ENCODE assay signal across 8 cellular contexts in the genomic region with DNA sequence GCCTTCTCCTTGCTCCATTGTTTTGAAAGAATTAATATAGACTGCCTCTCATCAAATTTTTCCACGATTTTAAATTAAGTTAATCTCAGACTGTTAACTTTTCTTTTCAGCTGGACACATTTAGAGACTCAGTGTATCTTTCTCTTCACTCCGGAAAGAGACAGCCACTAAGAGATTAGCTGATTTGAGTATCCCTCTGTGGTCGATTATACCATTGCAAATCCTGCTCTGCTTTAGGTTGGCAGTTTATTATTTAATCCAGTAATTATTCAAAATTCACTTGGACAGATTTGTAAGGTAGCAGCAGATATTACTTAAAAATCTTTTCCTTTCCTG. TPM values are rescaled to one million over a fixed set of nuclear protein-coding genes. Genes with fewer than 3 reads are reported as not detected.
DNase-seq lines count a peak whose midpoint lies in the region; ATAC-seq and TF ChIP-seq lines count a peak whose summit lies in the region.

No MANE protein-coding gene starts in this region.

- no peak for TF ChIP-seq POLR2A in ovary (IDR thresholded peaks at IDR 0.05)

- peak overlapping the region; percentile 81 for H2AFZ ChIP-seq in OCI-LY3 (ENCODE audit: low read depth, low read length)

- no peak for TF ChIP-seq EP300 in ovary (IDR thresholded peaks at IDR 0.05)

- intact Hi-C loops in ovary (cut with DNase I), result no loop called here
- intact Hi-C loops in left colon (cut with DNase I, micrococcal nuclease), result loop anchor here in 1 of 2 donors (10.0 kb wide), 1 partner anchor 52 kb away; the partner anchor contains the start of genes IRAK4 and PUS7L

- peaks cover 20% of the 10 kb centered on the region for H3K4me1 Mint-ChIP-seq in endothelial cell (ENCODE audit: unreplicated experiment)

- TF ChIP-seq CTCF in DOHH2 (IDR thresholded peaks at IDR 0.05; ENCODE audit: low read depth, low read length, poor library complexity, severe bottlenecking) (no peak), OCI-LY3 (IDR thresholded peaks at IDR 0.05; ENCODE audit: low read depth, low read length) (no peak), endothelial cell (IDR thresholded peaks at IDR 0.05; ENCODE audit: unreplicated experiment) (no peak), ovary (IDR thresholded peaks at IDR 0.05) (no peak)

- peak overlapping the region; percentile 92 for H3K9ac ChIP-seq in OCI-LY3 (ENCODE audit: low read length)

- H3K27me3 Mint-ChIP-seq in endothelial cell (ENCODE audit: unreplicated experiment), result peaks cover 6% of the 10 kb centered on the region

- peaks cover 5% of the 10 kb centered on the region for H3K36me3 Mint-ChIP-seq in endothelial cell (ENCODE audit: low read depth, unreplicated experiment)

- H3K79me2 ChIP-seq in DOHH2 (ENCODE audit: control insufficient read depth, low read length) (peaks cover 48% of the 10 kb centered on the region), OCI-LY3 (ENCODE audit: low read length) (peaks cover 44% of the 10 kb centered on the region)

- H3K9me3 ChIP-seq in DOHH2 (ENCODE audit: control insufficient read depth, insufficient read depth, low read length) (no peaks in the 10 kb centered on the region), OCI-LY3 (ENCODE audit: insufficient read depth, low read length) (no peaks in the 10 kb centered on the region), ovary (no peaks in the 10 kb centered on the region)

- H3K4me1 ChIP-seq in DOHH2 (ENCODE audit: control insufficient read depth, low read length) (peaks cover 29% of the 10 kb centered on the region), OCI-LY3 (ENCODE audit: low read length) (peaks cover 22% of the 10 kb centered on the region), ovary (ENCODE audit: insufficient read depth) (no peaks in the 10 kb centered on the region)

- H3K9me2 ChIP-seq in DOHH2 (replicated peaks; ENCODE audit: control insufficient read depth, low read length), result no peaks in the 10 kb centered on the region

- H3K4me2 ChIP-seq in DOHH2 (ENCODE audit: low read length), result peak overlapping the region; percentile 80
- peak overlapping the region; percentile 81 for H3K4me2 ChIP-seq in OCI-LY3 (ENCODE audit: low read length)

- no peaks in the 10 kb centered on the region for H3K9me3 Mint-ChIP-seq in endothelial cell (ENCODE audit: unreplicated experiment)

- H4K20me1 ChIP-seq in DOHH2 (ENCODE audit: control insufficient read depth, insufficient read depth, low read depth, low read length), result no peaks in the 10 kb centered on the region
- H4K20me1 ChIP-seq in OCI-LY3 (ENCODE audit: insufficient read depth, low read length), result peaks cover 9% of the 10 kb centered on the region

- peak overlapping the region; percentile 99 for H3K27ac Mint-ChIP-seq in endothelial cell (ENCODE audit: unreplicated experiment)

- no peaks in the 10 kb centered on the region for H3F3A ChIP-seq in DOHH2 (ENCODE audit: control insufficient read depth, insufficient read depth)

- 0 to 2% (median 1%) methylated on average over 3 of the region's 3 CpGs for WGBS in ovary, 3 donors

- peak overlapping the region; percentile 74 for H3K4me3 ChIP-seq in DOHH2 (ENCODE audit: low read length)
- peak overlapping the region; percentile 98 for H3K4me3 ChIP-seq in OCI-LY3 (ENCODE audit: low read length)
- peak overlapping the region; percentile 56 for H3K4me3 ChIP-seq in ovary

- H3K36me3 ChIP-seq in DOHH2 (ENCODE audit: control insufficient read depth, low read length) (peaks cover 26% of the 10 kb centered on the region), OCI-LY3 (replicated peaks; ENCODE audit: low read depth, low read length) (peaks cover 11% of the 10 kb centered on the region), ovary (no peaks in the 10 kb centered on the region)

- H3K27me3 ChIP-seq in DOHH2 (ENCODE audit: control insufficient read depth, low read length) (no peaks in the 10 kb centered on the region), OCI-LY3 (ENCODE audit: low read depth, low read length) (no peaks in the 10 kb centered on the region), ovary (no peaks in the 10 kb centered on the region)

- DNase-seq in endothelial cell (ENCODE audit: low spot score), result no peak
- no peak for DNase-seq in ovary
- no peak for DNase-seq in iPS-NIHi11 (ENCODE audit: low spot score)
- no peak for DNase-seq in left colon

- H3K4me3 Mint-ChIP-seq in endothelial cell (ENCODE audit: unreplicated experiment), result peak overlapping the region; percentile 99

- ATAC-seq in HG02763 (IDR thresholded peaks at IDR 0.05; ENCODE audit: unreplicated experiment) (no peak), GM19035 (IDR thresholded peaks at IDR 0.05; ENCODE audit: unreplicated experiment) (no peak), left colon (no peak)

- peak overlapping the region; percentile 81 for H3K27ac ChIP-seq in DOHH2 (ENCODE audit: low read depth, low read length)
- peak overlapping the region; percentile 84 for H3K27ac ChIP-seq in OCI-LY3 (ENCODE audit: low read length)
- peak overlapping the region; percentile 76 to 96 for H3K27ac ChIP-seq in ovary

RNA-seq across cellular contexts. Expression of gene TWF1, which starts 0.6 kb away (rescaled TPM):
- total RNA-seq in endothelial cell (ENCODE audit: unreplicated experiment) (44.8 TPM), ovary (10 to 100 TPM; 44.6 to 69.0 (median 58.6) TPM), left colon (100 to 1,000 TPM; 110 to 131 TPM)
- polyA plus RNA-seq in ovary, result 10 to 100 TPM; 32.9 to 42.7 TPM

RNA-seq across cellular contexts. Expression of gene TMEM117, which starts 29.2 kb away (rescaled TPM):
- 0.80 TPM for total RNA-seq in endothelial cell (ENCODE audit: unreplicated experiment)
- total RNA-seq in ovary, result 10 to 100 TPM in 1 of 7 donors, 1 to 10 TPM in 6; 3.5 to 19.3 (median 6.3) TPM
- polyA plus RNA-seq in ovary, result 1 to 10 TPM; 4.6 to 6.9 TPM
- total RNA-seq in left colon, result 10 to 100 TPM; 10.5 to 11.5 TPM

RNA-seq across cellular contexts. Expression of gene IRAK4, which starts 48.0 kb away (rescaled TPM):
- total RNA-seq in endothelial cell (ENCODE audit: unreplicated experiment), result 17.3 TPM
- total RNA-seq in ovary, result 10 to 100 TPM in 6 of 7 donors, 1 to 10 TPM in 1; 9.4 to 18.5 (median 12.9) TPM
- polyA plus RNA-seq in ovary, result 10 to 100 TPM in 1 of 2 donors, 1 to 10 TPM in 1; 7.8 to 17.5 TPM
- total RNA-seq in left colon, result 10 to 100 TPM; 17.3 to 19.4 TPM

RNA-seq across cellular contexts. Expression of gene PUS7L, which starts 48.1 kb away (rescaled TPM):
- total RNA-seq in endothelial cell (ENCODE audit: unreplicated experiment), result 15.4 TPM
- total RNA-seq in ovary, result 10 to 100 TPM in 5 of 7 donors, 1 to 10 TPM in 2; 6.1 to 25.3 (median 15.1) TPM
- 1 to 10 TPM; 1.6 to 4.9 TPM for polyA plus RNA-seq in ovary
- total RNA-seq in left colon, result 10 to 100 TPM; 13.3 to 15.2 TPM
